ENCODE assay signal across 9 cellular contexts in the genomic region with DNA sequence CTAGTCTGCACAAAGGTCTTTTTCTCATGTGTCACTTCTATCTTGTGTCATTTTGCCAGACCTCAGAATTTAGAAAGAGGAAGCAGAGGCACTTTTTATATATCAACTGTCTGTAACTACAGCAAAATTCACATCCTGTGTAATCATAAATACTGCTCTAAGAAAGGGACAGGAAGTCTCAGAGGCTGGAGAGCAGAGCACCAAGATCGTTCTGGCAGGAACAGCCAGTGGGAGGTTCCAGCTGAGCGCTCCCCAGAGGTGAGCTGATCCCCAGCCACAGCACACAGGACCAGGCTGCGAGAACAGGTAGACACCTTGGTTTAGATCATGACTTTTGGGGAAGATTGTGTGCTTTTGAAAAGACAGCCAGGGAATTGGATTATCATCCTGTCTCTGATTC.
DNase-seq lines count a peak whose midpoint lies in the region; ATAC-seq and TF ChIP-seq lines count a peak whose summit lies in the region.
"Had no signal": no experiment of that assay in that cellular context is flagged by ENCODE, and none has a peak within 500 bp of the region (broad histone marks: within the 10 kb centered on the region; RNA-seq: fewer than 3 reads in every experiment).

A gene with protein sequence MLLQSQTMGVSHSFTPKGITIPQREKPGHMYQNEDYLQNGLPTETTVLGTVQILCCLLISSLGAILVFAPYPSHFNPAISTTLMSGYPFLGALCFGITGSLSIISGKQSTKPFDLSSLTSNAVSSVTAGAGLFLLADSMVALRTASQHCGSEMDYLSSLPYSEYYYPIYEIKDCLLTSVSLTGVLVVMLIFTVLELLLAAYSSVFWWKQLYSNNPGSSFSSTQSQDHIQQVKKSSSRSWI (plus strand): TSS at position 174 of the 400 bp plus-strand sequence. CDS start 4,610 bp downstream, outside the sequence.

- H3K4me3 ChIP-seq in mucosa of rectum (ENCODE audit: low read length in 2 of 2): peak within 1 kb of the TSS in 1 of 2 donors; percentile 50
- no peak within 1 kb of the TSS for H3K4me3 ChIP-seq in WERI-Rb-1 (ENCODE audit: low read depth, low read length)

- H3K27ac ChIP-seq in mucosa of rectum (ENCODE audit: low read depth in 2 of 2, low read length in 2 of 2) (peak within 1 kb of the TSS; percentile 41 to 46), WERI-Rb-1 (no peak within 1 kb of the TSS)
- H3K27ac ChIP-seq: KMS-11 had no signal

- H3K27me3 ChIP-seq in mucosa of rectum (ENCODE audit: control insufficient read depth in 2 of 2, insufficient read depth in 2 of 2, low read length in 2 of 2): peaks cover 0 to 3% of the 10 kb centered on the region in 2 donors
- H3K27me3 ChIP-seq in WERI-Rb-1 (ENCODE audit: insufficient read depth, low read depth, severe bottlenecking): peaks cover 13% of the 10 kb centered on the region

- H3K9ac ChIP-seq in mucosa of rectum (ENCODE audit: low read depth in 1 of 2, low read length in 2 of 2): no peak within 1 kb of the TSS
- H3K9ac ChIP-seq: KMS-11 had no signal

- H3K36me3 ChIP-seq in mucosa of rectum (ENCODE audit: control insufficient read depth in 2 of 2, insufficient read depth in 2 of 2, low read length in 2 of 2): no peaks in the 10 kb centered on the region
- no peaks in the 10 kb centered on the region for H3K36me3 ChIP-seq in WERI-Rb-1

- H3K9me3 ChIP-seq in mucosa of rectum (ENCODE audit: control insufficient read depth in 2 of 2, low read length in 2 of 2) (no peaks in the 10 kb centered on the region), WERI-Rb-1 (ENCODE audit: severe bottlenecking) (no peaks in the 10 kb centered on the region)

- ATAC-seq in GM18907 (IDR thresholded peaks at IDR 0.05; ENCODE audit: unreplicated experiment) (peak; percentile 91), HG02970 (IDR thresholded peaks at IDR 0.05; ENCODE audit: low FRiP score, unreplicated experiment) (peak; percentile 60)

- peak; percentile 95 for DNase-seq in SIG-M5 (lab: John Stamatoyannopoulos, UW)
- no peak for DNase-seq in NCI-H1694 treated with DMSO at 0.1 percent for 48 hours (lab: John Stamatoyannopoulos, UW)
- DNase-seq in NCI-H524 treated with DMSO at 0.1 percent for 48 hours (lab: John Stamatoyannopoulos, UW): no peak
- no peak for DNase-seq in NCI-H748 treated with DMSO at 0.1 percent for 48 hours (lab: John Stamatoyannopoulos, UW)
- DNase-seq in WERI-Rb-1: no peak

- TF ChIP-seq CTCF in WERI-Rb-1 (IDR thresholded peaks at IDR 0.05; ENCODE audit: low read depth, low read length): no peak

- no peaks in the 10 kb centered on the region for H3K4me1 ChIP-seq in mucosa of rectum (ENCODE audit: control insufficient read depth in 2 of 2, insufficient read depth in 2 of 2, low read length in 2 of 2)
